In the genomic region with DNA sequence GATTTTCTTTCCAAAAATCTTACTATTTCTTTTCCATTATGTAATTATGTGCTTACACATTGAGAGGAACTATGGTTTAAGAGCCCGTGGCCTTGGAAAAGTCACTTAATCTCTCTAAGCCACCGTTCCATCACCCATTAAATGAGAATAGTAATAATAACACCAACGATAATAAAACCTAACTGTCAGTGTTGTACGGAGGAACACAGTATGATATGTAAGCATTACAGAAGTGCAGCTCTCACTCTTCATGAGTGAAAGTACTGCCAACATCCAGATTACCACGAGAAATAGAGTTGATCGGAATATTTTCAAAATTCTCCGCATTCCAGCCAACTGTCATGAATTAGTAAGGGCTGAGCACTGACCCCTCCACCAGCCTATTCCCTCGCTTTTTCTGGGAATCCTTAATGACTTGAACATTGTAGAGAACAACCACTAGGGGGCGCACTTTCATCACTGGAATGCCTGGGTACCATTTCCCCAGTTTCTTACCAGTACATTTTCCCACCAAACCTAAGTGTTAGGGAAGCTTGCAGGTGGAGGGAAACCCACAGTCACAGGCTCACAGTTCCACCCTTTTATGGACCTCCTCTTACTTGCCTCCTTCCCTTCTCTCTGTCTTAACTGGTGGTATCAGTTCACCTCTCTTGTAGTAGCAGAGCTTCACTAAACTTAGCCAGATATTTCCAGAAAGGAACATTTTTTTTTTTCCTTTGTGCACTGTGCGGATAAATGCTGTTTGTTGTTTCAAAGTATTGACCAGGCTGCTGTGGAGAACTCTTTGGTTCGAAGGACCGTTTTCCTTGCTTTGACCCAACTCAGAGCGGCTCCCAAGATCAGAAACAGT, we compare ENCODE assay signal across 8 cellular contexts. TPM values are rescaled to one million over a fixed set of nuclear protein-coding genes. Genes with fewer than 3 reads are reported as not detected.
DNase-seq lines count a peak whose midpoint lies in the region; ATAC-seq, FAIRE-seq and TF ChIP-seq lines count a peak whose summit lies in the region.

No MANE protein-coding gene starts in this region.

- H3K27me3 Mint-ChIP-seq in immature natural killer cell (ENCODE audit: low read depth in 3 of 3): peaks cover 0 to 12% (median 4%) of the 10 kb centered on the region in 3 donors

- POLR2A ChIA-PET in HEK293T (lab: Yijun Ruan, JAX): no interaction called here

- H3K27me3 ChIP-seq in adipocyte (replicated peaks; ENCODE audit: control insufficient read depth, insufficient read depth, low read length): peaks cover 53% of the 10 kb centered on the region

- H3K4me1 ChIP-seq in adipocyte (ENCODE audit: control insufficient read depth, insufficient read depth, low read length): no peaks in the 10 kb centered on the region

- in situ Hi-C loops in Caki2 (cut with HindIII; ENCODE audit: low pct_unique_long_range_greater_than_20kb, low sequenced_read_pairs): no loop called here

- CTCF ChIA-PET in HEK293T (lab: Yijun Ruan, JAX): interaction anchor here (0.6 to 2.1 kb wide), 19 partner anchors 9 to 153 kb away, joined by 3 to 9 read pairs (median 4); no protein-coding TSS in a partner anchor

- H3K9me3 ChIP-seq in adipocyte (ENCODE audit: control insufficient read depth, low read length): no peaks in the 10 kb centered on the region

- peaks cover 0 to 7% of the 10 kb centered on the region in 2 donors for H3K4me1 Mint-ChIP-seq in immature natural killer cell

- H3K36me3 ChIP-seq in adipocyte (ENCODE audit: control insufficient read depth, insufficient read depth, low read length, severe bottlenecking): no peaks in the 10 kb centered on the region

- no peak for FAIRE-seq in RCC 7860 (lab: Jason Lieb, UNC)

- no peak overlapping the region for H3K9ac ChIP-seq in adipocyte (ENCODE audit: low read length)

- H3K9me3 Mint-ChIP-seq in immature natural killer cell: no peaks in the 10 kb centered on the region

- no peak overlapping the region for H3K4me3 ChIP-seq in adipocyte (ENCODE audit: low read length)

- DNase-seq in Caki2 (ENCODE audit: low read depth): peak; percentile 38
- peak; percentile 84 for DNase-seq in HEK293T (ENCODE audit: extremely low spot score)
- peak; percentile 45 for DNase-seq in RCC 7860 (ENCODE audit: low spot score)
- peak; percentile 73 for DNase-seq in adipocyte (ENCODE audit: low read depth)
- peak; percentile 19 to 33 (median 19) for DNase-seq in immature natural killer cell
- DNase-seq in stimulated activated CD4-positive, alpha-beta T cell treated with anti-CD3 and anti-CD28 coated beads, TNF-alpha, amount 100 ng/mL, for 48 hours (ENCODE audit: low read depth in 3 of 3): peak in 2 of 3 donors; percentile 37 to 48

- H3K4me3 Mint-ChIP-seq in immature natural killer cell: no peak overlapping the region

- H3K27ac Mint-ChIP-seq in immature natural killer cell: no peak overlapping the region

- no peak for ATAC-seq in HG03432 (IDR thresholded peaks at IDR 0.05; ENCODE audit: unreplicated experiment)
- no peak for ATAC-seq in HG02938 (IDR thresholded peaks at IDR 0.05; ENCODE audit: unreplicated experiment)

- H3K36me3 Mint-ChIP-seq in immature natural killer cell: no peaks in the 10 kb centered on the region

TF ChIP-seq in HEK293T, 16 proteins besides CTCF, POLR2A, EP300 and RAD21:
- TF ChIP-seq BHLHE40 (IDR thresholded peaks at IDR 0.05; ENCODE audit: borderline replicate concordance): no peak
- no peak for TF ChIP-seq ELF4 (IDR thresholded peaks at IDR 0.05)
- no peak for TF ChIP-seq PKNOX1 (IDR thresholded peaks at IDR 0.05)
- no peak for TF ChIP-seq ARNT (IDR thresholded peaks at IDR 0.05)
- no peak for TF ChIP-seq FOXK2 (IDR thresholded peaks at IDR 0.05)
- no peak for TF ChIP-seq TARDBP (IDR thresholded peaks at IDR 0.05)
- no peak for TF ChIP-seq FOXA1 (IDR thresholded peaks at IDR 0.05)
- no peak for TF ChIP-seq ZNF384 (IDR thresholded peaks at IDR 0.05)
- TF ChIP-seq FOXM1 (IDR thresholded peaks at IDR 0.05; ENCODE audit: borderline replicate concordance): no peak
- no peak for TF ChIP-seq L3MBTL2 (conservative IDR thresholded peaks at IDR 0.05)
- TF ChIP-seq SP1 (IDR thresholded peaks at IDR 0.05): no peak
- TF ChIP-seq SUZ12 (IDR thresholded peaks at IDR 0.05): no peak
- TF ChIP-seq HDGF (IDR thresholded peaks at IDR 0.05; ENCODE audit: borderline replicate concordance): no peak
- TF ChIP-seq NFRKB (IDR thresholded peaks at IDR 0.05): no peak
- TF ChIP-seq CTBP1 (IDR thresholded peaks at IDR 0.05; ENCODE audit: borderline replicate concordance): no peak
- no peak for TF ChIP-seq LEF1 (IDR thresholded peaks at IDR 0.05; ENCODE audit: borderline replicate concordance)
TF ChIP-seq in HEK293T: peak in this region for 0.

RNA-seq across cellular contexts. Expression of gene NKX2-3, which starts 27.8 kb away (rescaled TPM):
- 0.46 and 2.5 TPM in 2 replicates for total RNA-seq in Caki2 (2014; rRNA removed; shearing (Covaris generic); ENCODE audit: low replicate concordance)
- polyA plus RNA-seq in immature natural killer cell: not detected

RNA-seq across cellular contexts. Expression of gene SLC25A28, which starts 59.7 kb away (rescaled TPM):
- 21.4 and 26.6 TPM in 2 replicates for total RNA-seq in Caki2 (2014; rRNA removed; shearing (Covaris generic); ENCODE audit: low replicate concordance)
- polyA plus RNA-seq in immature natural killer cell: 10 to 100 TPM; 12.5 to 21.0 (median 13.2) TPM

Comparison
In these comparisons a context has a peak if more than half of its experiments do, and no peak if none do; other contexts are left out.
1. DNase-seq: peak in every context shown above with its lines; median percentile 84 in HEK293T; 73 in adipocyte; 45 in RCC 7860; 42 in stimulated activated CD4-positive, alpha-beta T cell treated with anti-CD3 and anti-CD28 coated beads, TNF-alpha, amount 100 ng/mL, for 48 hours; 38 in Caki2; 19 in immature natural killer cell.